ENCODE assay signal across 8 cellular contexts in the genomic region with DNA sequence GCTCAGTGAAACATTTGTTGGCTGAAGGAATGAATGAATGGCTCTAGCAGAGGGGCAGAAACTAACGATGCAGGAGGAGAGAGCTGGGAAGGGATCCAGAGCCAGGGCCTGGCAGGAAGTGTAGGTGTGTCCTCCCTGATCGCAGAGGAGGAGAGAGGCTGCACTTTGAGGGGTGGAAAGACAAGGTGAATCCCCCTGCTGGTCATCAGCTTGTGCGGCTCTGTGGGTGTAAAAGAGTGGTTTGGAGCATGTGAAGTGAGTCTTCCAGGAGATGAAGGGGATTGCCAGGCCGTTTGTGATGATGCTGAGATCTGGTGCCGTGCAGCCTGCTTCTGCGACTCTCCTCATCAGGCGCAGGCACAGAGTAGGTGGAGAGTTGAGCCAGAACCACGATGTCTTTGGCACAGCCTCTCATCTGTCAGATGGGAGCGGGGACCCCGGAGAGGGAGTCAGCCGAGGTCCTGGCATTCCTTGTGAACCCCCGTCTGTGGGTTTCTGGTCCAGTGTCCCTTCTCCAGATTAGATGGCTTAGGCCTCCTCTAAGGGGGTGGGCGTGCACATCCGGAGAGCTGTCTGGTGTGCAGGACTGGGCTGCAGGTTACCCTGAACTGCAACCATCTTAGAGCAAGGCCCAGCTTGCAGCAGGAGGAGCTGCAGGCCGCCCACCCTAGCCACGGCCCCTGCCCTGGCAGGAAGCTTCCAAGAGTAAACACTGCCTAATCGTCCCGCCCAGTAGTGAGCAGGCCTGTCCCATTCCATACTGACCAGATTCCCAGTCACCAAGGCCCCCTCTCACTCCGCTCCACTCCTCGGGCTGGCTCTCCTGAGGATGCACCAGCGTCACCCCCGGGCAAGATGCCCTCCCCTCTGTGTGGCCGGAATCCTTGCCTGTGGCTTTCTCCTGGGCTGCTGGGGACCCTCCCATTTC. TPM values are rescaled to one million over a fixed set of nuclear protein-coding genes. Genes with fewer than 3 reads are reported as not detected.
DNase-seq lines count a peak whose midpoint lies in the region; ATAC-seq and TF ChIP-seq lines count a peak whose summit lies in the region.

A gene (plus strand): TSS at position 753 of the 928 bp plus-strand sequence. CDS start 77 bp downstream, at position 830.

- peaks cover 26% of the 10 kb centered on the region for H3K79me2 ChIP-seq in DOHH2 (ENCODE audit: control insufficient read depth, low read length)
- H3K79me2 ChIP-seq in H9 (ENCODE audit: insufficient read depth, low read length), result no peaks in the 10 kb centered on the region; the same call in 1 of the 2 replicates

- H3K4me1 ChIP-seq in DOHH2 (ENCODE audit: control insufficient read depth, low read length), result peaks cover 33% of the 10 kb centered on the region
- H3K4me1 ChIP-seq in H9 (ENCODE audit: insufficient read depth, low read length), result no peaks in the 10 kb centered on the region
- peaks cover 6% of the 10 kb centered on the region for H3K4me1 ChIP-seq in mucosa of descending colon (ENCODE audit: low read depth)
- peaks cover 0 to 12% (median 9%) of the 10 kb centered on the region in 4 donors for H3K4me1 ChIP-seq in tibial artery

- H2BK5ac ChIP-seq in H9 (ENCODE audit: insufficient read length, low read length), result no peak within 1 kb of the TSS

- peaks cover under 1% of the 10 kb centered on the region; the same call in 1 of the 2 replicates for H3K27me3 Mint-ChIP-seq in H9 (ENCODE audit: low read depth)
- peaks cover 4% of the 10 kb centered on the region for H3K27me3 Mint-ChIP-seq in activated T-helper 2 cell treated with anti-CD3 and anti-CD28 coated beads, Interferon-gamma antibody, Interleukin-2, Interleukin-4, amounts not matched to agents 10 μg/mL and 5 μg/mL and 100 μg/mL, durations not matched to agents 14 hours and 24 hours and 36 hours (ENCODE audit: low read depth)
- H3K27me3 Mint-ChIP-seq in naive thymus-derived CD8-positive, alpha-beta T cell, result peaks cover 2 to 27% (median 4%) of the 10 kb centered on the region in 5 donors

- peaks cover 2 to 3% of the 10 kb centered on the region in 2 experiments; a peak in 3 of 5 replicates for H3K9me3 Mint-ChIP-seq in H9
- no peaks in the 10 kb centered on the region for H3K9me3 Mint-ChIP-seq in activated T-helper 2 cell treated with anti-CD3 and anti-CD28 coated beads, Interferon-gamma antibody, Interleukin-2, Interleukin-4, amounts not matched to agents 10 μg/mL and 5 μg/mL and 100 μg/mL, durations not matched to agents 14 hours and 24 hours and 36 hours
- no peaks in the 10 kb centered on the region for H3K9me3 Mint-ChIP-seq in naive thymus-derived CD8-positive, alpha-beta T cell

- POLR2A ChIA-PET in naive thymus-derived CD8-positive, alpha-beta T cell (lab: Charles Lee), result no interaction called here

- no peak within 1 kb of the TSS for H4K5ac ChIP-seq in H9 (ENCODE audit: insufficient read length, low read depth, low read length)

- H3K27me3 ChIP-seq in DOHH2 (ENCODE audit: control insufficient read depth, low read length) (peaks cover 8% of the 10 kb centered on the region; the same call in 1 of the 2 replicates), H9 (ENCODE audit: insufficient read depth, low read length) (no peaks in the 10 kb centered on the region), tibial artery (peaks cover 0 to 24% of the 10 kb centered on the region in 2 donors)

- H3T11ph ChIP-seq in H9 (ENCODE audit: low read length), result no peak within 1 kb of the TSS

- H3K4me3 ChIP-seq in DOHH2 (ENCODE audit: low read length) (no peak within 1 kb of the TSS), mucosa of descending colon (no peak within 1 kb of the TSS), tibial artery (no peak within 1 kb of the TSS)

- H4K8ac ChIP-seq in H9 (replicated peaks; ENCODE audit: insufficient read length, low read depth, low read length), result no peak within 1 kb of the TSS

- H3K9me3 ChIP-seq in DOHH2 (ENCODE audit: control insufficient read depth, insufficient read depth, low read length) (no peaks in the 10 kb centered on the region), H9 (ENCODE audit: control insufficient read depth, low read depth, low read length) (no peaks in the 10 kb centered on the region), mucosa of descending colon (no peaks in the 10 kb centered on the region), tibial artery (no peaks in the 10 kb centered on the region)

- H4K91ac ChIP-seq in H9 (ENCODE audit: insufficient read length, low read depth, low read length), result no peak within 1 kb of the TSS

- H2BK15ac ChIP-seq in H9 (ENCODE audit: low read depth, low read length), result no peak within 1 kb of the TSS

- H3F3A ChIP-seq in DOHH2 (ENCODE audit: control insufficient read depth, insufficient read depth), result peaks cover 13% of the 10 kb centered on the region

- H2AK5ac ChIP-seq in H9 (ENCODE audit: insufficient read length, low read length), result no peak within 1 kb of the TSS

- no peak within 1 kb of the TSS for H3K4me2 ChIP-seq in DOHH2 (ENCODE audit: low read length)
- H3K4me2 ChIP-seq in H9 (ENCODE audit: insufficient read depth, insufficient read length, low read length), result no peak within 1 kb of the TSS

- H3K14ac ChIP-seq in H9 (ENCODE audit: insufficient read depth, low read length), result no peak within 1 kb of the TSS

- no peak within 1 kb of the TSS for H2AFZ ChIP-seq in H9 (ENCODE audit: low read length)

- peaks cover 3% of the 10 kb centered on the region for H3K79me1 ChIP-seq in H9 (ENCODE audit: insufficient read depth, low read depth, low read length, poor library complexity, severe bottlenecking)

- H3K4me3 Mint-ChIP-seq in H9, result peak within 1 kb of the TSS; percentile 21 to 58; a peak in 2 of 5 replicates
- H3K4me3 Mint-ChIP-seq in activated T-helper 2 cell treated with anti-CD3 and anti-CD28 coated beads, Interferon-gamma antibody, Interleukin-2, Interleukin-4, amounts not matched to agents 10 μg/mL and 5 μg/mL and 100 μg/mL, durations not matched to agents 14 hours and 24 hours and 36 hours (ENCODE audit: low read depth), result no peak within 1 kb of the TSS
- peak within 1 kb of the TSS in 2 of 10 donors; percentile 8 to 63 for H3K4me3 Mint-ChIP-seq in naive thymus-derived CD8-positive, alpha-beta T cell

- DNase-seq in H9, result peak; percentile 79
- DNase-seq in activated T-helper 2 cell treated with anti-CD3 and anti-CD28 coated beads, Interferon-gamma antibody, Interleukin-2, Interleukin-4, amounts not matched to agents 10 μg/mL and 5 μg/mL and 100 μg/mL, durations not matched to agents 14 hours and 24 hours and 36 hours (ENCODE audit: low spot score), result no peak
- no peak for DNase-seq in naive thymus-derived CD8-positive, alpha-beta T cell
- no peak for DNase-seq in mucosa of descending colon
- DNase-seq in tibial artery, result no peak
- DNase-seq in NK-92 (lab: John Stamatoyannopoulos, UW; ENCODE audit: unreplicated experiment), result no peak

- H3K18ac ChIP-seq in H9 (ENCODE audit: insufficient read length, low read depth, low read length), result no peak within 1 kb of the TSS

- intact Hi-C loops in activated T-helper 2 cell treated with anti-CD3 and anti-CD28 coated beads, Interferon-gamma antibody, Interleukin-2, Interleukin-4, amounts not matched to agents 10 μg/mL and 5 μg/mL and 100 μg/mL, durations not matched to agents 14 hours and 24 hours and 36 hours (cut with micrococcal nuclease), result no loop called here
- intact Hi-C loops in mucosa of descending colon (cut with DNase I, micrococcal nuclease) (no loop called here), tibial artery (cut with DNase I; ENCODE audit: low total_unique reads) (no loop called here)

- H4K20me1 ChIP-seq in DOHH2 (ENCODE audit: control insufficient read depth, insufficient read depth, low read depth, low read length), result no peaks in the 10 kb centered on the region
- H4K20me1 ChIP-seq in H9 (ENCODE audit: control insufficient read depth, insufficient read depth, insufficient read length), result no peaks in the 10 kb centered on the region

- H3K4ac ChIP-seq in H9 (ENCODE audit: low read depth, low read length), result no peak within 1 kb of the TSS

- H3K56ac ChIP-seq in H9 (ENCODE audit: insufficient read length, low read depth, low read length), result no peak within 1 kb of the TSS

- H2BK20ac ChIP-seq in H9 (ENCODE audit: low read depth, low read length, poor library complexity, severe bottlenecking), result no peak within 1 kb of the TSS

- H3K9ac ChIP-seq in H9 (ENCODE audit: extremely low read depth, insufficient read length, low read length), result no peak within 1 kb of the TSS

- peaks cover 6% of the 10 kb centered on the region for H3K36me3 ChIP-seq in DOHH2 (ENCODE audit: control insufficient read depth, low read length)
- no peaks in the 10 kb centered on the region for H3K36me3 ChIP-seq in mucosa of descending colon (ENCODE audit: low read depth)
- no peaks in the 10 kb centered on the region for H3K36me3 ChIP-seq in tibial artery

- no peak for ATAC-seq in naive thymus-derived CD8-positive, alpha-beta T cell
- ATAC-seq in mucosa of descending colon, result no peak
- no peak for ATAC-seq in GM19452 (IDR thresholded peaks at IDR 0.05; ENCODE audit: unreplicated experiment)

- H3K27ac Mint-ChIP-seq in H9, result peak within 1 kb of the TSS; percentile 45 to 84 (median 76); a peak in 5 of 7 replicates
- H3K27ac Mint-ChIP-seq in activated T-helper 2 cell treated with anti-CD3 and anti-CD28 coated beads, Interferon-gamma antibody, Interleukin-2, Interleukin-4, amounts not matched to agents 10 μg/mL and 5 μg/mL and 100 μg/mL, durations not matched to agents 14 hours and 24 hours and 36 hours, result peak within 1 kb of the TSS; percentile 62
- H3K27ac Mint-ChIP-seq in naive thymus-derived CD8-positive, alpha-beta T cell, result peak within 1 kb of the TSS in 8 of 10 donors; percentile 26 to 81 (median 61)

- no peak within 1 kb of the TSS for H3K27ac ChIP-seq in DOHH2 (ENCODE audit: low read depth, low read length)
- H3K27ac ChIP-seq in H9 (ENCODE audit: insufficient read length, low read depth, low read length), result no peak within 1 kb of the TSS
- no peak within 1 kb of the TSS for H3K27ac ChIP-seq in tibial artery

- H3K23ac ChIP-seq in H9 (ENCODE audit: insufficient read length, low read depth, low read length), result no peak within 1 kb of the TSS

- no peak within 1 kb of the TSS for H2BK120ac ChIP-seq in H9 (ENCODE audit: low read depth, low read length, poor library complexity, severe bottlenecking)

- H3K4me1 Mint-ChIP-seq in H9, result peaks cover 21 to 35% of the 10 kb centered on the region in 2 experiments
- H3K4me1 Mint-ChIP-seq in activated T-helper 2 cell treated with anti-CD3 and anti-CD28 coated beads, Interferon-gamma antibody, Interleukin-2, Interleukin-4, amounts not matched to agents 10 μg/mL and 5 μg/mL and 100 μg/mL, durations not matched to agents 14 hours and 24 hours and 36 hours (ENCODE audit: low read depth), result peaks cover 29% of the 10 kb centered on the region
- H3K4me1 Mint-ChIP-seq in naive thymus-derived CD8-positive, alpha-beta T cell, result peaks cover 15 to 33% (median 26%) of the 10 kb centered on the region in 4 donors

- H2BK12ac ChIP-seq in H9 (ENCODE audit: insufficient read length, low read depth, low read length), result no peak within 1 kb of the TSS

- TF ChIP-seq CTCF in DOHH2 (IDR thresholded peaks at IDR 0.05; ENCODE audit: low read depth, low read length, poor library complexity, severe bottlenecking) (peak; percentile 32), H9 (conservative IDR thresholded peaks at IDR 0.05) (peak; percentile 57), mucosa of descending colon (IDR thresholded peaks at IDR 0.05) (no peak), tibial artery (IDR thresholded peaks at IDR 0.05) (no peak)

- H3K9me2 ChIP-seq in DOHH2 (replicated peaks; ENCODE audit: control insufficient read depth, low read length), result no peaks in the 10 kb centered on the region

- peaks cover 4 to 6% (median 4%) of the 10 kb centered on the region in 3 experiments; a peak in 4 of 7 replicates for H3K36me3 Mint-ChIP-seq in H9 (ENCODE audit: insufficient read depth in 1 of 3, low read depth in 3 of 3)
- H3K36me3 Mint-ChIP-seq in activated T-helper 2 cell treated with anti-CD3 and anti-CD28 coated beads, Interferon-gamma antibody, Interleukin-2, Interleukin-4, amounts not matched to agents 10 μg/mL and 5 μg/mL and 100 μg/mL, durations not matched to agents 14 hours and 24 hours and 36 hours (ENCODE audit: low read depth), result peaks cover 4% of the 10 kb centered on the region
- no peaks in the 10 kb centered on the region for H3K36me3 Mint-ChIP-seq in naive thymus-derived CD8-positive, alpha-beta T cell

- peaks cover 7% of the 10 kb centered on the region for H3K23me2 ChIP-seq in H9 (ENCODE audit: insufficient read length, low read depth, low read length, poor library complexity, severe bottlenecking)

- no CpG with 5 or more reads among the region's 23 CpGs for WGBS in H9 (ENCODE audit: extremely low coverage, insufficient read length, low lambda C conversion rate)

RNA-seq across cellular contexts. Expression of the gene that starts here (rescaled TPM):
- total RNA-seq in H9 (2021) (8.2 and 8.8 TPM in 2 replicates), mucosa of descending colon (1 to 10 TPM; 3.3 to 5.0 (median 3.6) TPM)
- 1.5 and 1.6 TPM in 2 replicates for total RNA-seq in activated T-helper 2 cell treated with anti-CD3 and anti-CD28 coated beads, Interferon-gamma antibody, Interleukin-2, Interleukin-4, amounts not matched to agents 10 μg/mL and 5 μg/mL and 100 μg/mL, durations not matched to agents 14 hours and 24 hours and 36 hours
- 1 to 10 TPM; 3.8 to 4.0 TPM for total RNA-seq in naive thymus-derived CD8-positive, alpha-beta T cell
- under 1 TPM; 0.10 to 0.99 (median 0.41) TPM for polyA plus RNA-seq in naive thymus-derived CD8-positive, alpha-beta T cell

Comparison
In these comparisons a context has a peak if more than half of its experiments do, and no peak if none do; other contexts are left out.
1. CTCF ChIP-seq: peak in DOHH2 (single experiment) and H9 (single experiment); none in mucosa of descending colon (single experiment) and tibial artery (0 of 2).
2. Peak in every context shown above with its lines, with median percentiles within 50 percentile points of each other: H3K27ac Mint-ChIP-seq.